29 cellular contexts compared by ENCODE assay signal in genomic region chr6:123454448-123454847, GRCh38.
"Had no signal": no experiment of that assay in that cellular context is flagged by ENCODE, and none has a peak within 500 bp of the region (broad histone marks: within the 10 kb centered on the region; RNA-seq: fewer than 3 reads in every experiment).

No MANE protein-coding gene starts in this region.

- H3K4me3 Mint-ChIP-seq: mesothelial cell of epicardium; naive B cell; natural killer cell; nephron progenitor cell; neural progenitor cell; stimulated activated naive B cell treated with anti-CD40 and anti-IgM and Interleukin-4, amounts not matched to agents 10 μg/mL and 1 μg/mL and 100 μg/mL, for 72 hours had no signal

- H3K4me2 ChIP-seq: neural progenitor cell had no signal

- DNase-seq: heart right ventricle; hippocampal formation; kidney glomerular epithelial cell; left cardiac atrium; mesendoderm; naive B cell; natural killer cell; nephron progenitor cell; occipital lobe; psoas muscle; stimulated activated CD4-positive, alpha-beta T cell treated with anti-CD3 and anti-CD28 coated beads, Interleukin-12 subunit alpha, Interleukin-12 subunit beta, amount 100 ng/mL, for 4 hours; stimulated activated CD4-positive, alpha-beta T cell treated with anti-CD3 and anti-CD28 coated beads, Interleukin-15, amount 100 ng/mL, for 24 hours; stimulated activated CD4-positive, alpha-beta T cell treated with anti-CD3 and anti-CD28 coated beads, Interleukin-2, amount 100 ng/mL, for 24 hours; stimulated activated CD4-positive, alpha-beta T cell treated with anti-CD3 and anti-CD28 coated beads, Interleukin-4, amount 100 ng/mL, for 1 hour; stimulated activated naive B cell treated with anti-CD40 and anti-IgM and Interleukin-4, amounts not matched to agents 10 μg/mL and 1 μg/mL and 100 μg/mL, for 72 hours; stimulated activated naive CD8-positive, alpha-beta T cell treated with anti-CD3 and anti-CD28 coated beads, Interleukin-15, Interleukin-2, amounts not matched to agents 100 U/mL and 50 U/mL, for 24 hours; stomach; testis; thyroid gland; transverse colon; upper lobe of left lung had no signal

- H3K4me1 Mint-ChIP-seq: mesothelial cell of epicardium; naive B cell; natural killer cell; neural progenitor cell; stimulated activated naive B cell treated with anti-CD40 and anti-IgM and Interleukin-4, amounts not matched to agents 10 μg/mL and 1 μg/mL and 100 μg/mL, for 72 hours had no signal

- H3K9me3 ChIP-seq: neutrophil, stomach, testis, thyroid gland, transverse colon, upper lobe of left lung had no signal

- H3K27me3 Mint-ChIP-seq: naive B cell; stimulated activated naive B cell treated with anti-CD40 and anti-IgM and Interleukin-4, amounts not matched to agents 10 μg/mL and 1 μg/mL and 100 μg/mL, for 72 hours had no signal

- H3K9ac ChIP-seq: neural progenitor cell, parathyroid adenoma had no signal

- ATAC-seq: left cardiac atrium; left lobe of liver; natural killer cell; psoas muscle; sciatic nerve; stimulated activated naive B cell treated with anti-CD40 and anti-IgM and Interleukin-4, amounts not matched to agents 10 μg/mL and 1 μg/mL and 100 μg/mL, for 72 hours; stimulated activated naive CD8-positive, alpha-beta T cell treated with anti-CD3 and anti-CD28 coated beads, Interleukin-15, Interleukin-2, amounts not matched to agents 100 U/mL and 50 U/mL, for 24 hours had no signal

- H3K36me3 ChIP-seq: heart right ventricle, neutrophil, stomach, thyroid gland, transverse colon, upper lobe of left lung had no signal

- H3K27ac Mint-ChIP-seq: mesothelial cell of epicardium; naive B cell; natural killer cell; nephron progenitor cell; neural progenitor cell; stimulated activated naive B cell treated with anti-CD40 and anti-IgM and Interleukin-4, amounts not matched to agents 10 μg/mL and 1 μg/mL and 100 μg/mL, for 72 hours had no signal

- H3K4me3 ChIP-seq: heart right ventricle, lung, neural progenitor cell, psoas muscle, skin epidermis, stomach, testis, thyroid gland, transverse colon, upper lobe of left lung had no signal

- H3K79me2 ChIP-seq: parathyroid adenoma had no signal

- H3K4me1 ChIP-seq: neural progenitor cell, parathyroid adenoma, stomach, testis, thyroid gland, transverse colon, upper lobe of left lung had no signal

- H3K27me3 ChIP-seq: heart right ventricle, neural progenitor cell, neutrophil, stomach, testis, thyroid gland, transverse colon, upper lobe of left lung had no signal

- H2AFZ ChIP-seq: neural progenitor cell, parathyroid adenoma had no signal

- H3K36me3 Mint-ChIP-seq: mesothelial cell of epicardium; naive B cell; natural killer cell; neural progenitor cell; stimulated activated naive B cell treated with anti-CD40 and anti-IgM and Interleukin-4, amounts not matched to agents 10 μg/mL and 1 μg/mL and 100 μg/mL, for 72 hours had no signal

- H3K27ac ChIP-seq: heart right ventricle, neural progenitor cell, neutrophil, parathyroid adenoma, psoas muscle, skin epidermis, stomach, testis, thyroid gland, transverse colon, upper lobe of left lung had no signal
